Comparison of ENCODE assay signal across 21 cellular contexts in genomic region chr7:111229951-111230350, GRCh38.
A peak's percentile ranks its signal among the peaks of the same experiment; 100 is the strongest.
DNase-seq lines count a peak whose midpoint lies in the region; ATAC-seq and TF ChIP-seq lines count a peak whose summit lies in the region.
"Had no signal": no experiment of that assay in that cellular context is flagged by ENCODE, and none has a peak within 500 bp of the region (broad histone marks: within the 10 kb centered on the region; RNA-seq: fewer than 3 reads in every experiment).

No MANE protein-coding gene starts in this region.

- H3K4me1 Mint-ChIP-seq in dendritic cell treated with granulocyte-macrophage colony-stimulating factor and Interleukin-4, amounts not matched to agents 40 ng/mL and 50 ng/mL, for 4 days (ENCODE audit: low read depth): peaks cover 33% of the 10 kb centered on the region

- no peak for ATAC-seq in GM18505 (IDR thresholded peaks at IDR 0.05; ENCODE audit: unreplicated experiment)
- ATAC-seq: CD8-positive, alpha-beta T cell; left colon; sciatic nerve; WTC11 had no signal

- no peak overlapping the region for H3K4me3 Mint-ChIP-seq in dendritic cell treated with granulocyte-macrophage colony-stimulating factor and Interleukin-4, amounts not matched to agents 40 ng/mL and 50 ng/mL, for 4 days
- H3K4me3 Mint-ChIP-seq: CD8-positive, alpha-beta T cell; nephron; WTC11 had no signal

- H3K36me3 Mint-ChIP-seq in dendritic cell treated with granulocyte-macrophage colony-stimulating factor and Interleukin-4, amounts not matched to agents 40 ng/mL and 50 ng/mL, for 4 days (ENCODE audit: low read depth): no peaks in the 10 kb centered on the region
- H3K36me3 Mint-ChIP-seq: CD8-positive, alpha-beta T cell; WTC11 had no signal

- DNase-seq in EH (ENCODE audit: low read depth) (peak; percentile 76), NCI-H226 (peak; percentile 15), renal cortical epithelial cell (ENCODE audit: low read depth) (peak; percentile 43), T-helper 1 cell (no peak)
- DNase-seq in activated T-cell treated with anti-CD3 and anti-CD28 coated beads, Interleukin-2, amount 50 U/mL, for 48 hours: no peak
- DNase-seq: activated CD4-positive, alpha-beta T cell treated with anti-CD3 and anti-CD28 coated beads, Interleukin-2, amount 50 U/mL, for 4 hours; activated effector memory CD4-positive, alpha-beta T cell treated with Interleukin-2 at 50 U/mL for 16 hours; CD8-positive, alpha-beta T cell; cortex of kidney; H7; left colon; midbrain; NCI-H1436; NCI-H2107; NCI-H510A; substantia nigra had no signal

- H3K9me3 Mint-ChIP-seq in dendritic cell treated with granulocyte-macrophage colony-stimulating factor and Interleukin-4, amounts not matched to agents 40 ng/mL and 50 ng/mL, for 4 days: no peaks in the 10 kb centered on the region
- H3K9me3 Mint-ChIP-seq: CD8-positive, alpha-beta T cell; nephron; WTC11 had no signal

- TF ChIP-seq POLR2A in GM18505 (IDR thresholded peaks at IDR 0.05; ENCODE audit: borderline replicate concordance, extremely low read depth, insufficient read depth, insufficient read length): no peak

- H3K27me3 Mint-ChIP-seq in dendritic cell treated with granulocyte-macrophage colony-stimulating factor and Interleukin-4, amounts not matched to agents 40 ng/mL and 50 ng/mL, for 4 days: no peaks in the 10 kb centered on the region

- H3K27ac Mint-ChIP-seq in dendritic cell treated with granulocyte-macrophage colony-stimulating factor and Interleukin-4, amounts not matched to agents 40 ng/mL and 50 ng/mL, for 4 days: peak overlapping the region; percentile 57
- H3K27ac Mint-ChIP-seq: CD8-positive, alpha-beta T cell; nephron; WTC11 had no signal

- intact Hi-C loops in dendritic cell treated with granulocyte-macrophage colony-stimulating factor and Interleukin-4, amounts not matched to agents 40 ng/mL and 50 ng/mL, for 4 days (cut with micrococcal nuclease): loop anchor here (5.0 kb wide), 3 partner anchors 92 to 512 kb away; no protein-coding TSS in a partner anchor

Comparison
In these comparisons a context has a peak if more than half of its experiments do, and no peak if none do; other contexts are left out.
1. DNase-seq: peak in EH (single experiment), NCI-H226 (single experiment) and renal cortical epithelial cell (single experiment); none in activated T-cell treated with anti-CD3 and anti-CD28 coated beads, Interleukin-2, amount 50 U/mL, for 48 hours (0 of 2) and T-helper 1 cell (0 of 5).